Comparison of ENCODE assay signal across 22 cellular contexts in the genomic region with DNA sequence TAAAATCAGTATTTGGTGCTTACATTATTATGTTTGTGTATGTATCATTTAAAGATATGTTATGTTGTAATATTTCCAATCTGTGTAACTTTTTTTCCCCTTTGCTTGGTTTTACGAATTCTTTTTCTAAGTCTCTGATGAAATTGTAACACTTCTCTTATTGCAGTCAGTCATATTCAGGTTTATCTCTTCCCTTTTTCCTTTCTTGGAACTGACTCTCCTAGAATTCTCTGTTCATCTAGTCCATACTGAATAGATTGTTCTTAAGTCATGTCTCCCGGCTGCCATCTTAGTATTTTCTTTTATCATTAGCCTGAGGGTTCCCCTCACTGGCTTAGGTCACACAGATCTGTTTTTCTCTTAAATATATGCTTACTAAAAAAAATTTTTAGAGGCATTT.
"Had no signal": no experiment of that assay in that cellular context is flagged by ENCODE, and none has a peak within 500 bp of the region (broad histone marks: within the 10 kb centered on the region; RNA-seq: fewer than 3 reads in every experiment).

No MANE protein-coding gene starts in this region.

- H3K27ac Mint-ChIP-seq: activated CD8-positive, alpha-beta memory T cell treated with anti-CD3 and anti-CD28 coated beads, Interleukin-2, amount 10 ng/mL, durations not matched to agents 7 days and 5 days; activated CD8-positive, alpha-beta T cell treated with anti-CD3 and anti-CD28 coated beads for 36 hours; activated naive CD4-positive, alpha-beta T cell treated with anti-CD3 and anti-CD28 coated beads, Interleukin-2, amount 10 ng/mL, durations not matched to agents 7 days and 5 days; natural killer cell treated with Interleukin-12 subunit alpha and Interleukin-12 subunit beta and Interleukin-15 and Interleukin-18, amount 100 ng/mL, for 72 hours; stimulated activated naive B cell treated with anti-CD40 and anti-IgM and Interleukin-4, amounts not matched to agents 10 μg/mL and 1 μg/mL and 100 μg/mL, for 72 hours had no signal

- H3K36me3 ChIP-seq: heart right ventricle, neutrophil, pancreas, right lobe of liver, transverse colon, vagina had no signal

- H3K9me3 Mint-ChIP-seq: activated CD8-positive, alpha-beta T cell treated with anti-CD3 and anti-CD28 coated beads for 36 hours; activated naive CD4-positive, alpha-beta T cell treated with anti-CD3 and anti-CD28 coated beads, Interleukin-2, amount 10 ng/mL, durations not matched to agents 7 days and 5 days; natural killer cell treated with Interleukin-12 subunit alpha and Interleukin-12 subunit beta and Interleukin-15 and Interleukin-18, amount 100 ng/mL, for 72 hours; stimulated activated naive B cell treated with anti-CD40 and anti-IgM and Interleukin-4, amounts not matched to agents 10 μg/mL and 1 μg/mL and 100 μg/mL, for 72 hours had no signal

- H3K4me3 ChIP-seq: coronary artery, heart right ventricle, pancreas, right lobe of liver, transverse colon, vagina had no signal

- H3K4me1 Mint-ChIP-seq: activated naive CD4-positive, alpha-beta T cell treated with anti-CD3 and anti-CD28 coated beads, Interleukin-2, amount 10 ng/mL, durations not matched to agents 7 days and 5 days had no signal

- H3K4me3 Mint-ChIP-seq: activated CD8-positive, alpha-beta memory T cell treated with anti-CD3 and anti-CD28 coated beads, Interleukin-2, amount 10 ng/mL, durations not matched to agents 7 days and 5 days; activated CD8-positive, alpha-beta T cell treated with anti-CD3 and anti-CD28 coated beads for 36 hours; activated naive CD4-positive, alpha-beta T cell treated with anti-CD3 and anti-CD28 coated beads, Interleukin-2, amount 10 ng/mL, durations not matched to agents 7 days and 5 days; natural killer cell treated with Interleukin-12 subunit alpha and Interleukin-12 subunit beta and Interleukin-15 and Interleukin-18, amount 100 ng/mL, for 72 hours; stimulated activated naive B cell treated with anti-CD40 and anti-IgM and Interleukin-4, amounts not matched to agents 10 μg/mL and 1 μg/mL and 100 μg/mL, for 72 hours had no signal

- ATAC-seq: activated CD8-positive, alpha-beta memory T cell treated with anti-CD3 and anti-CD28 coated beads, Interleukin-2, amount 10 ng/mL, durations not matched to agents 7 days and 5 days; activated CD8-positive, alpha-beta T cell treated with anti-CD3 and anti-CD28 coated beads for 36 hours; heart right ventricle; left cardiac atrium; natural killer cell treated with Interleukin-12 subunit alpha and Interleukin-12 subunit beta and Interleukin-15 and Interleukin-18, amount 100 ng/mL, for 72 hours; pancreas; right lobe of liver; stimulated activated naive B cell treated with anti-CD40 and anti-IgM and Interleukin-4, amounts not matched to agents 10 μg/mL and 1 μg/mL and 100 μg/mL, for 72 hours had no signal

- H3K27ac ChIP-seq: coronary artery, heart right ventricle, neutrophil, pancreas, right lobe of liver, transverse colon, vagina had no signal

- H3K36me3 Mint-ChIP-seq: natural killer cell treated with Interleukin-12 subunit alpha and Interleukin-12 subunit beta and Interleukin-15 and Interleukin-18, amount 100 ng/mL, for 72 hours had no signal

- H3K27me3 ChIP-seq: heart right ventricle, neutrophil, pancreas, right lobe of liver, transverse colon, vagina had no signal

- H3K9me3 ChIP-seq: neutrophil, pancreas, right lobe of liver, transverse colon, vagina had no signal

- H3K4me1 ChIP-seq: vagina had no signal

- DNase-seq: activated CD4-positive, alpha-beta T cell treated with anti-CD3 and anti-CD28 coated beads for 48 hours; activated CD4-positive, CD25-positive, alpha-beta regulatory T cell; activated CD8-positive, alpha-beta memory T cell treated with anti-CD3 and anti-CD28 coated beads, Interleukin-2, amount 10 ng/mL, durations not matched to agents 7 days and 5 days; activated CD8-positive, alpha-beta T cell treated with anti-CD3 and anti-CD28 coated beads for 36 hours; activated effector memory CD4-positive, alpha-beta T cell treated with anti-CD3 and anti-CD28 coated beads, Interleukin-2, amount 50 U/mL, for 16 hours; activated naive CD4-positive, alpha-beta T cell treated with anti-CD3 and anti-CD28 coated beads, Interleukin-2, amount 10 ng/mL, durations not matched to agents 7 days and 5 days; activated T-cell treated with anti-CD3 and anti-CD28 coated beads for 4 hours; amygdala; cerebellar nuclear complex; heart right ventricle; islet precursor cell; left cardiac atrium; pancreas; right lobe of liver; small intestine; stimulated activated CD4-positive, alpha-beta T cell treated with anti-CD3 and anti-CD28 coated beads, Interleukin-2, amount 100 ng/mL, for 24 hours; stimulated activated naive B cell treated with anti-CD40 and anti-IgM and Interleukin-4, amounts not matched to agents 10 μg/mL and 1 μg/mL and 100 μg/mL, for 72 hours; transverse colon had no signal

- H3K27me3 Mint-ChIP-seq: activated CD8-positive, alpha-beta memory T cell treated with anti-CD3 and anti-CD28 coated beads, Interleukin-2, amount 10 ng/mL, durations not matched to agents 7 days and 5 days; activated CD8-positive, alpha-beta T cell treated with anti-CD3 and anti-CD28 coated beads for 36 hours; activated naive CD4-positive, alpha-beta T cell treated with anti-CD3 and anti-CD28 coated beads, Interleukin-2, amount 10 ng/mL, durations not matched to agents 7 days and 5 days; natural killer cell treated with Interleukin-12 subunit alpha and Interleukin-12 subunit beta and Interleukin-15 and Interleukin-18, amount 100 ng/mL, for 72 hours; stimulated activated naive B cell treated with anti-CD40 and anti-IgM and Interleukin-4, amounts not matched to agents 10 μg/mL and 1 μg/mL and 100 μg/mL, for 72 hours had no signal
